2 cellular contexts compared by ENCODE assay signal in genomic region chr5:166073921-166074838, GRCh38.
A peak's percentile ranks its signal among the peaks of the same experiment; 100 is the strongest.
TF ChIP-seq lines count a peak whose summit lies in the region.

No MANE protein-coding gene starts in this region.

TF ChIP-seq in GM23338, 12 proteins besides CTCF, POLR2A, EP300 and RAD21:
- TF ChIP-seq, protein P1, sequence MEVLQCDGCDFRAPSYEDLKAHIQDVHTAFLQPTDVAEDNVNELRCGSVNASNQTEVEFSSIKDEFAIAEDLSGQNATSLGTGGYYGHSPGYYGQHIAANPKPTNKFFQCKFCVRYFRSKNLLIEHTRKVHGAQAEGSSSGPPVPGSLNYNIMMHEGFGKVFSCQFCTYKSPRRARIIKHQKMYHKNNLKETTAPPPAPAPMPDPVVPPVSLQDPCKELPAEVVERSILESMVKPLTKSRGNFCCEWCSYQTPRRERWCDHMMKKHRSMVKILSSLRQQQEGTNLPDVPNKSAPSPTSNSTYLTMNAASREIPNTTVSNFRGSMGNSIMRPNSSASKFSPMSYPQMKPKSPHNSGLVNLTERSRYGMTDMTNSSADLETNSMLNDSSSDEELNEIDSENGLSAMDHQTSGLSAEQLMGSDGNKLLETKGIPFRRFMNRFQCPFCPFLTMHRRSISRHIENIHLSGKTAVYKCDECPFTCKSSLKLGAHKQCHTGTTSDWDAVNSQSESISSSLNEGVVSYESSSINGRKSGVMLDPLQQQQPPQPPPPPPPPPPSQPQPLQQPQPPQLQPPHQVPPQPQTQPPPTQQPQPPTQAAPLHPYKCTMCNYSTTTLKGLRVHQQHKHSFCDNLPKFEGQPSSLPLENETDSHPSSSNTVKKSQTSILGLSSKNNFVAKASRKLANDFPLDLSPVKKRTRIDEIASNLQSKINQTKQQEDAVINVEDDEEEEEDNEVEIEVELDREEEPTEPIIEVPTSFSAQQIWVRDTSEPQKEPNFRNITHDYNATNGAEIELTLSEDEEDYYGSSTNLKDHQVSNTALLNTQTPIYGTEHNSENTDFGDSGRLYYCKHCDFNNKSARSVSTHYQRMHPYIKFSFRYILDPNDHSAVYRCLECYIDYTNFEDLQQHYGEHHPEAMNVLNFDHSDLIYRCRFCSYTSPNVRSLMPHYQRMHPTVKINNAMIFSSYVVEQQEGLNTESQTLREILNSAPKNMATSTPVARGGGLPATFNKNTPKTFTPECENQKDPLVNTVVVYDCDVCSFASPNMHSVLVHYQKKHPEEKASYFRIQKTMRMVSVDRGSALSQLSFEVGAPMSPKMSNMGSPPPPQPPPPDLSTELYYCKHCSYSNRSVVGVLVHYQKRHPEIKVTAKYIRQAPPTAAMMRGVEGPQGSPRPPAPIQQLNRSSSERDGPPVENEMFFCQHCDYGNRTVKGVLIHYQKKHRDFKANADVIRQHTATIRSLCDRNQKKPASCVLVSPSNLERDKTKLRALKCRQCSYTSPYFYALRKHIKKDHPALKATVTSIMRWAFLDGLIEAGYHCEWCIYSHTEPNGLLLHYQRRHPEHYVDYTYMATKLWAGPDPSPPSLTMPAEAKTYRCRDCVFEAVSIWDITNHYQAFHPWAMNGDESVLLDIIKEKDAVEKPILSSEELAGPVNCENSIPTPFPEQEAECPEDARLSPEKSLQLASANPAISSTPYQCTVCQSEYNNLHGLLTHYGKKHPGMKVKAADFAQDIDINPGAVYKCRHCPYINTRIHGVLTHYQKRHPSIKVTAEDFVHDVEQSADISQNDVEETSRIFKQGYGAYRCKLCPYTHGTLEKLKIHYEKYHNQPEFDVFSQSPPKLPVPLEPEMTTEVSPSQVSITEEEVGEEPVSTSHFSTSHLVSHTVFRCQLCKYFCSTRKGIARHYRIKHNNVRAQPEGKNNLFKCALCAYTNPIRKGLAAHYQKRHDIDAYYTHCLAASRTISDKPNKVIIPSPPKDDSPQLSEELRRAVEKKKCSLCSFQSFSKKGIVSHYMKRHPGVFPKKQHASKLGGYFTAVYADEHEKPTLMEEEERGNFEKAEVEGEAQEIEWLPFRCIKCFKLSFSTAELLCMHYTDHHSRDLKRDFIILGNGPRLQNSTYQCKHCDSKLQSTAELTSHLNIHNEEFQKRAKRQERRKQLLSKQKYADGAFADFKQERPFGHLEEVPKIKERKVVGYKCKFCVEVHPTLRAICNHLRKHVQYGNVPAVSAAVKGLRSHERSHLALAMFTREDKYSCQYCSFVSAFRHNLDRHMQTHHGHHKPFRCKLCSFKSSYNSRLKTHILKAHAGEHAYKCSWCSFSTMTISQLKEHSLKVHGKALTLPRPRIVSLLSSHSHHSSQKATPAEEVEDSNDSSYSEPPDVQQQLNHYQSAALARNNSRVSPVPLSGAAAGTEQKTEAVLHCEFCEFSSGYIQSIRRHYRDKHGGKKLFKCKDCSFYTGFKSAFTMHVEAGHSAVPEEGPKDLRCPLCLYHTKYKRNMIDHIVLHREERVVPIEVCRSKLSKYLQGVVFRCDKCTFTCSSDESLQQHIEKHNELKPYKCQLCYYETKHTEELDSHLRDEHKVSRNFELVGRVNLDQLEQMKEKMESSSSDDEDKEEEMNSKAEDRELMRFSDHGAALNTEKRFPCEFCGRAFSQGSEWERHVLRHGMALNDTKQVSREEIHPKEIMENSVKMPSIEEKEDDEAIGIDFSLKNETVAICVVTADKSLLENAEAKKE (CRISPR knock-in tag; IDR thresholded peaks at IDR 0.05), result peak; percentile 1
- TF ChIP-seq ZNF331 (CRISPR knock-in tag; IDR thresholded peaks at IDR 0.05; ENCODE audit: low read depth) (no peak), CREB1 (CRISPR knock-in tag; IDR thresholded peaks at IDR 0.05; ENCODE audit: low read depth) (no peak), JUNB (IDR thresholded peaks at IDR 0.05; ENCODE audit: unreplicated experiment) (no peak), ZNF114 (CRISPR knock-in tag; IDR thresholded peaks at IDR 0.05) (peak; percentile 75; the same call in 1 of the 2 replicates), NANOG (IDR thresholded peaks at IDR 0.05; ENCODE audit: borderline replicate concordance) (peak; percentile 98), POLR2AphosphoS5 (IDR thresholded peaks at IDR 0.05; ENCODE audit: low read depth) (peak; percentile 69), STAT1 (IDR thresholded peaks at IDR 0.05; ENCODE audit: unreplicated experiment) (no peak), REST (IDR thresholded peaks at IDR 0.05; ENCODE audit: unreplicated experiment) (no peak), EZH2phosphoT487 (IDR thresholded peaks at IDR 0.05; ENCODE audit: unreplicated experiment) (no peak), EZH2 (IDR thresholded peaks at IDR 0.05; ENCODE audit: low read depth, unreplicated experiment) (no peak)
- TF ChIP-seq, protein P2, sequence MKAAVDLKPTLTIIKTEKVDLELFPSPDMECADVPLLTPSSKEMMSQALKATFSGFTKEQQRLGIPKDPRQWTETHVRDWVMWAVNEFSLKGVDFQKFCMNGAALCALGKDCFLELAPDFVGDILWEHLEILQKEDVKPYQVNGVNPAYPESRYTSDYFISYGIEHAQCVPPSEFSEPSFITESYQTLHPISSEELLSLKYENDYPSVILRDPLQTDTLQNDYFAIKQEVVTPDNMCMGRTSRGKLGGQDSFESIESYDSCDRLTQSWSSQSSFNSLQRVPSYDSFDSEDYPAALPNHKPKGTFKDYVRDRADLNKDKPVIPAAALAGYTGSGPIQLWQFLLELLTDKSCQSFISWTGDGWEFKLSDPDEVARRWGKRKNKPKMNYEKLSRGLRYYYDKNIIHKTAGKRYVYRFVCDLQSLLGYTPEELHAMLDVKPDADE (IDR thresholded peaks at IDR 0.05), result peak; percentile 56; the same call in 1 of the 2 replicates
TF ChIP-seq in GM23338: peak in this region for 5.

TF ChIP-seq in WTC11, 78 proteins besides CTCF, POLR2A, EP300 and RAD21 (continued from another document):
- TF ChIP-seq, protein P3, sequence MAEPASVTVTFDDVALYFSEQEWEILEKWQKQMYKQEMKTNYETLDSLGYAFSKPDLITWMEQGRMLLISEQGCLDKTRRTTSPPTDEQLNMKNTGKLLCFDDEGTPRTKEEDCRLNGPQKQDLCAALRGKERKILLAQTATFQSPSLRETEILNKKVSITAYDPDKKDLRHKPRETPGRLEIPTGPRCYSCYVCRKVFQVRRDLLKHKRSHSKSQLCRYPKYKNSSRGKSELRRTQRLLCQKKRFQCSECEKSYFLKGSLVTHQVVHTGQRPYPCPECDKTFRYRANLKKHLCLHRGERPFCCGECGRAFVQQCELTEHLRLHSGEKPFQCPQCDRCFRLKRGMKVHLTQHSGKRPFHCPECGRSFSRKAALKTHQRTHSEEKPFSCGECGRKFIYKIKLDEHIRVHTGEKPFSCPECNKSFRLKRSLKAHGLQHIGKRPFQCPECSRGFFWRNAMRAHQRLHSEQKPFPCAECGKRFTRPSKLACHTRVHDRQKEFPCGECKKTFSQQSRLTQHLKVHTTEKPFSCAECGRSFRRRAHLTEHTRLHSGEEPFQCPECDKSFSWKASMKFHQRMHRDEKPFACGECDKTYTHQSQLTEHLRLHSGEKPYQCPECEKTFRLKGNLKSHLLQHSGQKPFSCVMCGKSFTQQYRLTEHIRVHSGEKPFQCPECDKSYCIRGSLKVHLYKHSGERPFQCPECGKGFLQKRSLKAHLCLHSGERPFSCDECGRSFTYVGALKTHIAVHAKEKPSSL (CRISPR knock-in tag; conservative IDR thresholded peaks at IDR 0.05), result 0 out of 2 replicates have a peak, but pooled peaks have one; percentile 7
- TF ChIP-seq, protein P4, sequence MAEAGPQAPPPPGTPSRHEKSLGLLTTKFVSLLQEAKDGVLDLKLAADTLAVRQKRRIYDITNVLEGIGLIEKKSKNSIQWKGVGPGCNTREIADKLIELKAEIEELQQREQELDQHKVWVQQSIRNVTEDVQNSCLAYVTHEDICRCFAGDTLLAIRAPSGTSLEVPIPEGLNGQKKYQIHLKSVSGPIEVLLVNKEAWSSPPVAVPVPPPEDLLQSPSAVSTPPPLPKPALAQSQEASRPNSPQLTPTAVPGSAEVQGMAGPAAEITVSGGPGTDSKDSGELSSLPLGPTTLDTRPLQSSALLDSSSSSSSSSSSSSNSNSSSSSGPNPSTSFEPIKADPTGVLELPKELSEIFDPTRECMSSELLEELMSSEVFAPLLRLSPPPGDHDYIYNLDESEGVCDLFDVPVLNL (CRISPR knock-in tag; IDR thresholded peaks at IDR 0.05; ENCODE audit: borderline replicate concordance, low read depth), result no peak
- TF ChIP-seq ZMAT4 (CRISPR knock-in tag; IDR thresholded peaks at IDR 0.05) (0 out of 2 replicates have a peak, but pooled peaks have one; percentile 61), FOXK1 (CRISPR knock-in tag; IDR thresholded peaks at IDR 0.05) (peak; percentile 65; the same call in 1 of the 2 replicates), OVOL2 (CRISPR knock-in tag; IDR thresholded peaks at IDR 0.05; ENCODE audit: borderline replicate concordance) (no peak), FOXP4 (CRISPR knock-in tag; IDR thresholded peaks at IDR 0.05) (0 out of 2 replicates have a peak, but pooled peaks have one; percentile 52)
